In the genomic region with DNA sequence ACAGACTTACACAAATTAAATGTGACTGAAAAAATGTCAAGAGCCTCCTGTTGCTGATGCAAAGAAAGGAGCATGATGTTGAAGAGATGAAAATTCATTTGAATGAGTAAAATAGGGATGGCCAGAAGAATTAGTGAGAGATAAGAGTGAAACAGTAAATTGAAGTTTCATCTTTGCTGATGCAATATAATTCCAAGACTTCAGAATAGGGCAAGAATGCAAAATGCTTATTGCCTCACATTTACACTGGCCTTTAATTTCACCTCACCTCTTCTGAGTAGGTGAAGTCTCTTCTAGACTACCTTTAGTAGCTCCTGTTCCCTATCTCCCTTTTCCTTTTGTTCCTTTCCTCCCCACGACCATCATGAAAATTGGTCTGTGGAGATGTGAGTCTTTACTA, we compare ENCODE assay signal across 22 cellular contexts. TPM values are rescaled to one million over a fixed set of nuclear protein-coding genes. Genes with fewer than 3 reads are reported as not detected.
DNase-seq lines count a peak whose midpoint lies in the region; ATAC-seq, FAIRE-seq and TF ChIP-seq lines count a peak whose summit lies in the region.
"Had no signal": no experiment of that assay in that cellular context is flagged by ENCODE, and none has a peak within 500 bp of the region (broad histone marks: within the 10 kb centered on the region; RNA-seq: fewer than 3 reads in every experiment).

No MANE protein-coding gene starts in this region.

- TF ChIP-seq RAD21 in K562 (CRISPR knock-in tag; conservative IDR thresholded peaks at IDR 0.05 in 1 of 2, IDR thresholded peaks at IDR 0.05 in 1 of 2): no peak

- DNase-seq in OCI-M1 (lab: John Stamatoyannopoulos, UW): peak; percentile 26
- DNase-seq in K562 (ENCODE audit: extremely low read depth in 1 of 4, low spot score in 3 of 4): no peak
- peak; percentile 28 for DNase-seq in fibroblast of the aortic adventitia (ENCODE audit: low read depth)
- DNase-seq in Ammon's horn (ENCODE audit: low spot score): no peak
- no peak for DNase-seq in RWPE1 (ENCODE audit: low spot score)
- DNase-seq: Caco-2; CD4-positive, CD25-positive, alpha-beta regulatory T cell; CD8-positive, alpha-beta T cell; DMS153; EL; GDM1; GM23248; H7; HCEC 1CT had no signal

- CTCF ChIA-PET in K562 (lab: Yijun Ruan, JAX; ENCODE audit: low intra/inter-chr PET ratio): no interaction called here
- CTCF ChIA-PET in RWPE1 (lab: Yijun Ruan, JAX): interaction anchor here (0.6 kb wide), 1 partner anchor 154 kb away, joined by 4 read pairs; no protein-coding TSS in a partner anchor

- H3K4me3 ChIP-seq in KMS-11 (IDR thresholded peaks at IDR 0.05; ENCODE audit: insufficient read depth, low read depth, low read length): no peak overlapping the region
- H3K4me3 ChIP-seq in K562: no peak overlapping the region
- H3K4me3 ChIP-seq in fibroblast of the aortic adventitia (ENCODE audit: low read depth, low read length): no peak overlapping the region
- H3K4me3 ChIP-seq: BLaER1, GM12878, GM23248 had no signal

- no peak for FAIRE-seq in K562 (lab: Jason Lieb, UNC)
- FAIRE-seq: GM12878, GM19239, H1 had no signal

- H3K9ac ChIP-seq in KMS-11 (no peak overlapping the region), K562 (ENCODE audit: insufficient read depth in 1 of 2, low read depth in 2 of 2, low read length in 2 of 2) (no peak overlapping the region)
- H3K9ac ChIP-seq: BLaER1, GM23248 had no signal

- H3K9me3 ChIP-seq in K562 (replicated peaks; ENCODE audit: control insufficient read depth, insufficient read depth, low read depth, low read length): no peaks in the 10 kb centered on the region
- H3K9me3 ChIP-seq: Caco-2 had no signal

- in situ Hi-C loops in K562 (cut with MboI): no loop called here

- H3K9me1 ChIP-seq in K562 (ENCODE audit: control insufficient read depth, insufficient read depth, low read length): no peaks in the 10 kb centered on the region

- no peaks in the 10 kb centered on the region for H3K27me3 ChIP-seq in KMS-11 (ENCODE audit: insufficient read depth, low read depth)
- no peaks in the 10 kb centered on the region for H3K27me3 ChIP-seq in K562 (ENCODE audit: control insufficient read depth in 2 of 2, insufficient read depth in 2 of 2, low read length in 2 of 2)
- H3K27me3 ChIP-seq: BLaER1 had no signal

- POLR2A ChIA-PET in K562 (lab: Yijun Ruan, JAX) (interaction anchor here (0.7 to 1.1 kb wide), 3 partner anchors 11 to 125 kb away, joined by 3 to 4 read pairs (median 3); no protein-coding TSS in a partner anchor), RWPE1 (lab: Yijun Ruan, JAX; ENCODE audit: low non-redundant PET) (no interaction called here)

- peak overlapping the region; percentile 19; the same call in 1 of the 2 replicates for H3K4me2 ChIP-seq in KMS-11
- H3K4me2 ChIP-seq in K562 (ENCODE audit: insufficient read depth, low read length): no peak overlapping the region
- H3K4me2 ChIP-seq: BLaER1 had no signal

- TF ChIP-seq EP300 in K562 (IDR thresholded peaks at IDR 0.05; ENCODE audit: low read length): no peak

- H3K27ac ChIP-seq in KMS-11 (no peak overlapping the region), K562 (ENCODE audit: extremely low read depth, low read depth, low read length) (no peak overlapping the region), RWPE1 (no peak overlapping the region)
- H3K27ac ChIP-seq: BLaER1, C4-2B, GM23248 had no signal

- H3K79me2 ChIP-seq in KMS-11 (ENCODE audit: insufficient read depth, low read depth) (no peaks in the 10 kb centered on the region), K562 (ENCODE audit: control insufficient read depth, insufficient read depth, low read length) (no peaks in the 10 kb centered on the region)

- intact Hi-C loops in K562 (cut with micrococcal nuclease): no loop called here

- TF ChIP-seq CTCF in KMS-11 (conservative IDR thresholded peaks at IDR 0.05; ENCODE audit: low read depth, low read length) (no peak), K562 (IDR thresholded peaks at IDR 0.05 in 2 of 3, conservative IDR thresholded peaks at IDR 0.05 in 1 of 3; ENCODE audit: insufficient read depth in 2 of 3, low read depth in 1 of 3, low read length in 3 of 3) (no peak), fibroblast of the aortic adventitia (IDR thresholded peaks at IDR 0.05; ENCODE audit: insufficient read depth, low read length) (no peak), RWPE1 (conservative IDR thresholded peaks at IDR 0.05; ENCODE audit: low read depth) (no peak)

- no peaks in the 10 kb centered on the region for H4K20me1 ChIP-seq in KMS-11 (ENCODE audit: insufficient read depth)
- H4K20me1 ChIP-seq in K562 (replicated peaks; ENCODE audit: control insufficient read depth, insufficient read depth, low read length): no peaks in the 10 kb centered on the region
- H4K20me1 ChIP-seq: BLaER1 had no signal

- ATAC-seq in K562 (no peak), GM21529 (IDR thresholded peaks at IDR 0.05; ENCODE audit: unreplicated experiment) (no peak), GM21381 (IDR thresholded peaks at IDR 0.05; ENCODE audit: unreplicated experiment) (no peak)
- ATAC-seq: CD8-positive, alpha-beta T cell; GM12878 had no signal

- H3K36me3 ChIP-seq in KMS-11 (ENCODE audit: insufficient read depth) (no peaks in the 10 kb centered on the region), K562 (ENCODE audit: control insufficient read depth, insufficient read depth, low read length) (no peaks in the 10 kb centered on the region)
- H3K36me3 ChIP-seq: BLaER1 had no signal

- no TSS peak for BruUV-seq in K562 (replicated peaks; lab: Mats Ljungman, UMichigan)

- no peak for TF ChIP-seq POLR2A in K562 (conservative IDR thresholded peaks at IDR 0.05)

- H2AFZ ChIP-seq in KMS-11 (ENCODE audit: low read depth) (no peak overlapping the region), K562 (ENCODE audit: low read depth, low read length) (no peak overlapping the region)
- H2AFZ ChIP-seq: GM23248 had no signal

- H3K4me1 ChIP-seq in KMS-11 (ENCODE audit: low read depth, poor library complexity, severe bottlenecking) (peaks cover 12% of the 10 kb centered on the region), K562 (replicated peaks in 1 of 2; ENCODE audit: control insufficient read depth in 2 of 2, insufficient read depth in 2 of 2, low read length in 2 of 2) (peaks cover 9 to 30% of the 10 kb centered on the region in 2 experiments; a peak in 4 of 5 replicates)
- H3K4me1 ChIP-seq: Caco-2 had no signal

- WGBS in K562 (ENCODE audit: insufficient coverage, low coverage, missing lambda C conversion rate): 33% methylated on average over 1 of the region's 1 CpG

TF ChIP-seq in K562, 482 proteins besides CTCF, POLR2A, EP300 and RAD21 (continues in another document):
- TF ChIP-seq CEBPB (tag; IDR thresholded peaks at IDR 0.05) (peak; percentile 27; the same call in 1 of the 2 replicates), CEBPG (CRISPR knock-in tag; IDR thresholded peaks at IDR 0.05) (no peak), CEBPG (tag; conservative IDR thresholded peaks at IDR 0.05 in 1 of 2, IDR thresholded peaks at IDR 0.05 in 1 of 2) (peak; percentile 52 to 86)
- TF ChIP-seq, protein P1, sequence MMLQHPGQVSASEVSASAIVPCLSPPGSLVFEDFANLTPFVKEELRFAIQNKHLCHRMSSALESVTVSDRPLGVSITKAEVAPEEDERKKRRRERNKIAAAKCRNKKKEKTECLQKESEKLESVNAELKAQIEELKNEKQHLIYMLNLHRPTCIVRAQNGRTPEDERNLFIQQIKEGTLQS (IDR thresholded peaks at IDR 0.05): peak; percentile 56; the same call in 1 of the 2 replicates
- TF ChIP-seq, protein P1 (CRISPR knock-in tag; conservative IDR thresholded peaks at IDR 0.05): no peak

RNA-seq across cellular contexts. Expression of a gene that starts 15.3 kb away (rescaled TPM):
- 37.7 and 101 TPM in 2 replicates for total RNA-seq in K562 (2011; cell fraction: chromatin; rRNA removed; ENCODE audit: low replicate concordance)
- total RNA-seq in K562 (2011; cell fraction: nucleolus; rRNA removed): 11.5 and 15.7 TPM in 2 replicates
- 27.8 and 41.8 TPM in 2 replicates for total RNA-seq in K562 (2011; cell fraction: nucleoplasm; rRNA removed)
- 49.9 and 51.2 TPM in 2 replicates for total RNA-seq in K562 (2014; rRNA removed)
- total RNA-seq in K562 (2014; rRNA removed; fragmentation: Illumina TruSeq; extraction: Trizol): 97.1 and 110 TPM in 2 replicates
- 76.3 and 81.5 TPM in 2 replicates for total RNA-seq in K562 (2015; rRNA removed; fragmentation: Illumina TruSeq; extraction: Trizol)
- 92.0 and 94.4 TPM in 2 replicates for total RNA-seq in K562 (2021)
- 71.5 and 84.7 TPM in 2 replicates for polyA plus RNA-seq in K562 (2011; rRNA removed)
- 14.9 and 33.5 TPM in 2 replicates for polyA plus RNA-seq in K562 (2011; cell fraction: cytosol; rRNA removed)
- 13.7 and 24.3 TPM in 2 replicates for polyA plus RNA-seq in K562 (2011; cell fraction: nucleus; rRNA removed)
- polyA plus RNA-seq in K562 (2012): 46.7 and 46.9 TPM in 2 replicates
- polyA plus RNA-seq in K562 (2014; fragmentation: Illumina TruSeq; extraction: Trizol): 70.4 and 74.0 TPM in 2 replicates
- polyA plus RNA-seq in K562 (2014; fragmentation: Nextera tagmentation; extraction: Ambion mirVana): 10 to 100 TPM; 28.5 to 30.8 TPM
- polyA plus RNA-seq in K562 (2014; rRNA removed): 36.2 and 39.4 TPM in 2 replicates
- 154 and 186 TPM in 2 replicates for polyA minus RNA-seq in K562 (2011; rRNA and poly(A)+ RNA removed)
- polyA minus RNA-seq in K562 (2011; cell fraction: cytosol; rRNA and poly(A)+ RNA removed): 51.0 and 52.9 TPM in 2 replicates
- 12.5 and 25.4 TPM in 2 replicates for polyA minus RNA-seq in K562 (2011; cell fraction: nucleus; rRNA and poly(A)+ RNA removed)
- total RNA-seq in fibroblast of the aortic adventitia (ENCODE audit: low replicate concordance): 32.3 and 74.9 TPM in 2 replicates

RNA-seq across cellular contexts. Expression of a gene that starts 32.1 kb away (rescaled TPM):
- 11.5 and 34.7 TPM in 2 replicates for total RNA-seq in K562 (2011; cell fraction: chromatin; rRNA removed; ENCODE audit: low replicate concordance)
- total RNA-seq in K562 (2011; cell fraction: nucleolus; rRNA removed): 7.7 and 8.7 TPM in 2 replicates
- total RNA-seq in K562 (2011; cell fraction: nucleoplasm; rRNA removed): 18.7 and 25.7 TPM in 2 replicates
- total RNA-seq in K562 (2014; rRNA removed) (33.4 and 37.9 TPM in 2 replicates), K562 (2014; rRNA removed; fragmentation: Illumina TruSeq; extraction: Trizol) (40.9 and 44.1 TPM in 2 replicates), K562 (2015; rRNA removed; fragmentation: Illumina TruSeq; extraction: Trizol) (42.5 and 44.0 TPM in 2 replicates), K562 (2021) (19.2 and 19.6 TPM in 2 replicates), fibroblast of the aortic adventitia (ENCODE audit: low replicate concordance) (21.3 and 55.7 TPM in 2 replicates)
- polyA plus RNA-seq in K562 (2011; rRNA removed) (6.1 and 8.4 TPM in 2 replicates), K562 (2014; fragmentation: Illumina TruSeq; extraction: Trizol) (37.8 and 48.3 TPM in 2 replicates), K562 (2014; fragmentation: Nextera tagmentation; extraction: Ambion mirVana) (10 to 100 TPM; 26.0 to 38.7 TPM), K562 (2014; rRNA removed) (28.8 and 37.2 TPM in 2 replicates)
- polyA plus RNA-seq in K562 (2011; cell fraction: cytosol; rRNA removed): 0.76 and 2.3 TPM in 2 replicates
- polyA plus RNA-seq in K562 (2011; cell fraction: nucleus; rRNA removed): 2.4 and 3.5 TPM in 2 replicates
- 15.7 and 29.5 TPM in 2 replicates for polyA plus RNA-seq in K562 (2012)
- 20.8 and 22.3 TPM in 2 replicates for polyA minus RNA-seq in K562 (2011; rRNA and poly(A)+ RNA removed)
- 4.6 and 5.0 TPM in 2 replicates for polyA minus RNA-seq in K562 (2011; cell fraction: cytosol; rRNA and poly(A)+ RNA removed)
- polyA minus RNA-seq in K562 (2011; cell fraction: nucleus; rRNA and poly(A)+ RNA removed): 3.5 and 7.9 TPM in 2 replicates

Comparison
In these comparisons a context has a peak if more than half of its experiments do, and no peak if none do; other contexts are left out.
1. DNase-seq: peak in OCI-M1 (single experiment) and fibroblast of the aortic adventitia (single experiment); none in K562 (0 of 4), Ammon's horn (single experiment) and RWPE1 (single experiment).